29 cellular contexts compared by ENCODE assay signal in the genomic region with DNA sequence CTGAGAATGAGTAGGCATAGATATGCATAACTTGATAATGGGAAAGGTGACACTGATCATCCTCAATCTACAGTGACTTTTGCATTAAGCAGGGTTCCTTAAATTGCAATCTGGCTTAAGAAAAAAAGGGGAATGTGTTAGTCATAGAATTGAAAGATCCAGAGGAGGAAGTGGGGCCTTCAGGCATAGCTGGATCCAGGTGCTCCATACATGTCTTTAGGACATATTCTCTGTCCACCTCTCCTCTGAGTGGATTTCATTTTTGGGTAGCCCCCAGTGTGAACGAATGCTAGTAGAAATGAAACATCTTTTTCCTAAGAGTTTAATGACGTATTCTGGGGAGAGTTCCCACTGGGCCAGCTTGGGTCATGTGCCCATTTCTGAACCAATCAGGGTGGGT. TPM values are rescaled to one million over a fixed set of nuclear protein-coding genes. Genes with fewer than 3 reads are reported as not detected.
"Had no signal": no experiment of that assay in that cellular context is flagged by ENCODE, and none has a peak within 500 bp of the region (broad histone marks: within the 10 kb centered on the region; RNA-seq: fewer than 3 reads in every experiment).

No MANE protein-coding gene starts in this region.

- DNase-seq: naive B cell; naive thymus-derived CD8-positive, alpha-beta T cell; nephron progenitor cell; occipital lobe; ovary; posterior cingulate gyrus; psoas muscle; right cardiac atrium; stimulated activated CD4-positive, alpha-beta T cell treated with anti-CD3 and anti-CD28 coated beads, Interleukin-12 subunit alpha, Interleukin-12 subunit beta, amount 100 ng/mL, for 4 hours; stimulated activated CD4-positive, alpha-beta T cell treated with anti-CD3 and anti-CD28 coated beads, Interleukin-1b, Interleukin-23, amount 100 ng/mL, for 48 hours; stimulated activated CD4-positive, alpha-beta T cell treated with anti-CD3 and anti-CD28 coated beads, Interleukin-4, amount 100 ng/mL, for 1 hour; stimulated activated naive B cell treated with anti-CD40 and anti-IgM and Interleukin-4, amounts not matched to agents 10 μg/mL and 1 μg/mL and 100 μg/mL, for 72 hours; stimulated activated naive CD4-positive, alpha-beta T cell treated with Interleukin-2 at 50 U/mL for 16 hours; stomach; thyroid gland; trophoblast cell; upper lobe of left lung had no signal

- H3K9me3 ChIP-seq: ovary, psoas muscle, spleen, stomach, thoracic aorta, thyroid gland, tibial nerve, upper lobe of left lung, vagina had no signal

- H3K27me3 ChIP-seq: neural progenitor cell, ovary, stomach, thyroid gland, tibial nerve, upper lobe of left lung, vagina had no signal

- H3K9ac ChIP-seq: neural progenitor cell, parathyroid adenoma had no signal

- H3K27ac ChIP-seq: neural progenitor cell, ovary, parathyroid adenoma, psoas muscle, skin epidermis, spleen, stomach, thoracic aorta, thyroid gland, tibial nerve, upper lobe of left lung, vagina had no signal

- H3K36me3 ChIP-seq: neural progenitor cell, ovary, spleen, stomach, thoracic aorta, thyroid gland, tibial nerve, upper lobe of left lung, vagina had no signal

- H3K4me2 ChIP-seq: neural progenitor cell, smooth muscle cell had no signal

- ATAC-seq: naive thymus-derived CD8-positive, alpha-beta T cell; natural killer cell treated with Interleukin-12 subunit alpha and Interleukin-12 subunit beta and Interleukin-15 and Interleukin-18, amount 100 ng/mL, for 72 hours; psoas muscle; right cardiac atrium; sciatic nerve; stimulated activated effector memory CD8-positive, alpha-beta T cell treated with anti-CD3 and anti-CD28 coated beads, Interleukin-12 subunit alpha, Interleukin-12 subunit beta, amount 100 ng/mL, for 72 hours; stimulated activated naive B cell treated with anti-CD40 and anti-IgM and Interleukin-4, amounts not matched to agents 10 μg/mL and 1 μg/mL and 100 μg/mL, for 72 hours had no signal

- H3K79me2 ChIP-seq: parathyroid adenoma had no signal

- FAIRE-seq: urothelium cell line had no signal

- H3K4me3 ChIP-seq: neural progenitor cell, ovary, psoas muscle, skin epidermis, smooth muscle cell, spleen, stomach, thoracic aorta, thyroid gland, tibial nerve, upper lobe of left lung, vagina had no signal

- H2AFZ ChIP-seq: neural progenitor cell, parathyroid adenoma had no signal

- H3K4me1 ChIP-seq: parathyroid adenoma, stomach, thyroid gland, tibial nerve, upper lobe of left lung, vagina had no signal

RNA-seq across cellular contexts. Expression of gene CCDC63, which starts 27.6 kb away (rescaled TPM):
- polyA plus RNA-seq: naive thymus-derived CD8-positive, alpha-beta T cell; ovary; psoas muscle; right cardiac atrium; smooth muscle cell; spleen; stomach had no signal

RNA-seq across cellular contexts. Expression of gene MYL2, which starts 46.0 kb away (rescaled TPM):
- polyA plus RNA-seq: naive thymus-derived CD8-positive, alpha-beta T cell; smooth muscle cell had no signal
